ENCODE assay signal across 17 cellular contexts in genomic region chr5:452856-453710, GRCh38. TPM values are rescaled to one million over a fixed set of nuclear protein-coding genes. Genes with fewer than 3 reads are reported as not detected.
DNase-seq lines count a peak whose midpoint lies in the region; ATAC-seq and TF ChIP-seq lines count a peak whose summit lies in the region.
"Had no signal": no experiment of that assay in that cellular context is flagged by ENCODE, and none has a peak within 500 bp of the region (broad histone marks: within the 10 kb centered on the region; RNA-seq: fewer than 3 reads in every experiment).

No MANE protein-coding gene starts in this region.

- H3K27ac Mint-ChIP-seq in activated naive CD4-positive, alpha-beta T cell treated with anti-CD3 and anti-CD28 coated beads, Interleukin-2, amount 50 U/mL, for 24 hours = peak overlapping the region; percentile 48
- peak overlapping the region; percentile 48 for H3K27ac Mint-ChIP-seq in stimulated activated naive CD8-positive, alpha-beta T cell treated with anti-CD3 and anti-CD28 coated beads, Interleukin-15, amount 100 ng/mL, for 72 hours
- H3K27ac Mint-ChIP-seq: HFFc6 had no signal

- peaks cover 63% of the 10 kb centered on the region for H3K4me1 Mint-ChIP-seq in activated naive CD4-positive, alpha-beta T cell treated with anti-CD3 and anti-CD28 coated beads, Interleukin-2, amount 50 U/mL, for 24 hours
- H3K4me1 Mint-ChIP-seq in stimulated activated naive CD8-positive, alpha-beta T cell treated with anti-CD3 and anti-CD28 coated beads, Interleukin-15, amount 100 ng/mL, for 72 hours = peaks cover 55% of the 10 kb centered on the region

- no peak for DNase-seq in activated naive CD4-positive, alpha-beta T cell treated with anti-CD3 and anti-CD28 coated beads, Interleukin-2, amount 50 U/mL, for 16 hours
- DNase-seq in WERI-Rb-1 (peak; percentile 3), foreskin keratinocyte (no peak), pons (ENCODE audit: low spot score) (no peak)
- DNase-seq in stimulated activated naive CD8-positive, alpha-beta T cell treated with anti-CD3 and anti-CD28 coated beads, Interleukin-15, amount 100 ng/mL, for 72 hours = no peak
- DNase-seq: AML-193, brain microvascular endothelial cell, DMS153, foreskin fibroblast, HFFc6, MG63, NCI-H2081, SHP77 had no signal

- H3K27ac ChIP-seq in WERI-Rb-1 = no peak overlapping the region
- H3K27ac ChIP-seq in foreskin keratinocyte = peak overlapping the region; percentile 34
- H3K27ac ChIP-seq: brain microvascular endothelial cell, prostate gland had no signal

- no peak overlapping the region for H3K4me3 ChIP-seq in WERI-Rb-1 (ENCODE audit: low read depth, low read length)
- H3K4me3 ChIP-seq: MG63, prostate gland had no signal

- H3K9me3 ChIP-seq in WERI-Rb-1 (ENCODE audit: severe bottlenecking) = peaks cover 5% of the 10 kb centered on the region
- H3K9me3 ChIP-seq: prostate gland had no signal

- H3K4me3 Mint-ChIP-seq in activated naive CD4-positive, alpha-beta T cell treated with anti-CD3 and anti-CD28 coated beads, Interleukin-2, amount 50 U/mL, for 24 hours = peak overlapping the region; percentile 35
- peak overlapping the region in 1 of 2 donors; percentile 30 for H3K4me3 Mint-ChIP-seq in stimulated activated naive CD8-positive, alpha-beta T cell treated with anti-CD3 and anti-CD28 coated beads, Interleukin-15, amount 100 ng/mL, for 72 hours
- H3K4me3 Mint-ChIP-seq: HFFc6 had no signal

- ATAC-seq in foreskin keratinocyte (no peak), GM18517 (IDR thresholded peaks at IDR 0.05; ENCODE audit: unreplicated experiment) (no peak), HG02973 (IDR thresholded peaks at IDR 0.05; ENCODE audit: unreplicated experiment) (no peak)
- no peak for ATAC-seq in stimulated activated naive CD8-positive, alpha-beta T cell treated with anti-CD3 and anti-CD28 coated beads, Interleukin-15, amount 100 ng/mL, for 72 hours

- H3K27me3 Mint-ChIP-seq in activated naive CD4-positive, alpha-beta T cell treated with anti-CD3 and anti-CD28 coated beads, Interleukin-2, amount 50 U/mL, for 24 hours = no peaks in the 10 kb centered on the region
- H3K27me3 Mint-ChIP-seq in stimulated activated naive CD8-positive, alpha-beta T cell treated with anti-CD3 and anti-CD28 coated beads, Interleukin-15, amount 100 ng/mL, for 72 hours = no peaks in the 10 kb centered on the region

- peaks cover 51% of the 10 kb centered on the region for H3K36me3 Mint-ChIP-seq in activated naive CD4-positive, alpha-beta T cell treated with anti-CD3 and anti-CD28 coated beads, Interleukin-2, amount 50 U/mL, for 24 hours

- H3K9me3 Mint-ChIP-seq in activated naive CD4-positive, alpha-beta T cell treated with anti-CD3 and anti-CD28 coated beads, Interleukin-2, amount 50 U/mL, for 24 hours = peaks cover 15% of the 10 kb centered on the region
- peaks cover 15 to 20% of the 10 kb centered on the region in 2 donors for H3K9me3 Mint-ChIP-seq in stimulated activated naive CD8-positive, alpha-beta T cell treated with anti-CD3 and anti-CD28 coated beads, Interleukin-15, amount 100 ng/mL, for 72 hours

- peaks cover 81% of the 10 kb centered on the region for H3K36me3 ChIP-seq in WERI-Rb-1

- peaks cover 6% of the 10 kb centered on the region for H3K4me1 ChIP-seq in foreskin keratinocyte
- H3K4me1 ChIP-seq: prostate gland had no signal

- no peak for TF ChIP-seq CTCF in WERI-Rb-1 (IDR thresholded peaks at IDR 0.05; ENCODE audit: low read depth, low read length)
- no peak for TF ChIP-seq CTCF in foreskin keratinocyte (conservative IDR thresholded peaks at IDR 0.05)

- no peaks in the 10 kb centered on the region for H3K27me3 ChIP-seq in WERI-Rb-1 (ENCODE audit: insufficient read depth, low read depth, severe bottlenecking)
- no peaks in the 10 kb centered on the region for H3K27me3 ChIP-seq in foreskin keratinocyte
- H3K27me3 ChIP-seq: brain microvascular endothelial cell, MG63 had no signal

RNA-seq across cellular contexts. Expression of gene EXOC3, which starts 10.1 kb away (rescaled TPM):
- 22.0 and 23.1 TPM in 2 replicates for total RNA-seq in foreskin keratinocyte
- 15.3 and 16.1 TPM in 2 replicates for polyA plus RNA-seq in foreskin keratinocyte
